19 cellular contexts compared by ENCODE assay signal in genomic region chr3:49841806-49842205, GRCh38. TPM values are rescaled to one million over a fixed set of nuclear protein-coding genes. Genes with fewer than 3 reads are reported as not detected.
"Had no signal": no experiment of that assay in that cellular context is flagged by ENCODE, and none has a peak within 500 bp of the region (broad histone marks: within the 10 kb centered on the region; RNA-seq: fewer than 3 reads in every experiment).

No MANE protein-coding gene starts in this region.

- H3K27me3 Mint-ChIP-seq: activated T-helper 17 cell treated with anti-CD3 and anti-CD28 coated beads, Interleukin-2, amount 50 U/mL, for 72 hours; central memory CD8-positive, alpha-beta T cell had no signal

- H3K27ac ChIP-seq: body of pancreas, epithelial cell of prostate, lower lobe of right lung, neural progenitor cell, transverse colon had no signal

- H3K4me3 ChIP-seq: body of pancreas, heart left ventricle, lower lobe of right lung, neural progenitor cell, transverse colon had no signal

- H3K9ac ChIP-seq: neural progenitor cell had no signal

- H3K4me2 ChIP-seq: neural progenitor cell had no signal

- DNase-seq: activated naive CD4-positive, alpha-beta T cell treated with Interleukin-2 at 50 U/mL for 16 hours; body of pancreas; cortex of kidney; effector memory CD4-positive, alpha-beta T cell; foreskin melanocyte; immature natural killer cell; left cardiac atrium; lower lobe of right lung; stimulated activated CD4-positive, alpha-beta T cell treated with anti-CD3 and anti-CD28 coated beads, Interleukin-2, amount 100 ng/mL, for 48 hours; stimulated activated naive CD4-positive, alpha-beta T cell; transverse colon had no signal

- H3K36me3 ChIP-seq: lower lobe of right lung, neural progenitor cell, transverse colon had no signal

- H3K9me3 Mint-ChIP-seq: activated T-helper 17 cell treated with anti-CD3 and anti-CD28 coated beads, Interleukin-2, amount 50 U/mL, for 72 hours; central memory CD8-positive, alpha-beta T cell; immature natural killer cell; neural progenitor cell had no signal

- H3K27ac Mint-ChIP-seq: immature natural killer cell, neural progenitor cell had no signal

- H3K27me3 ChIP-seq: body of pancreas, heart left ventricle, neural progenitor cell, transverse colon had no signal

- H3K9me3 ChIP-seq: body of pancreas, heart left ventricle, lower lobe of right lung, transverse colon had no signal

- ATAC-seq: activated T-helper 17 cell treated with anti-CD3 and anti-CD28 coated beads, Interleukin-2, amount 50 U/mL, for 72 hours; body of pancreas; left cardiac atrium; lower lobe of right lung had no signal

- H3K4me1 Mint-ChIP-seq: central memory CD8-positive, alpha-beta T cell; immature natural killer cell had no signal

- H3K4me3 Mint-ChIP-seq: activated T-helper 17 cell treated with anti-CD3 and anti-CD28 coated beads, Interleukin-2, amount 50 U/mL, for 72 hours; central memory CD8-positive, alpha-beta T cell; immature natural killer cell; neural progenitor cell had no signal

- H3K4me1 ChIP-seq: neural progenitor cell had no signal

- H2AFZ ChIP-seq: neural progenitor cell had no signal

RNA-seq across cellular contexts. Expression of gene CAMKV, which starts 27.9 kb away (rescaled TPM):
- total RNA-seq: body of pancreas; fibroblast of lung; heart left ventricle; left cardiac atrium; lower lobe of right lung; subcutaneous adipose tissue; T-helper 1 cell treated with Interleukin-12 subunit alpha and Interleukin-12 subunit beta and Interleukin-4 antibody, amounts not matched to agents 30 ng/mL and 1 ng/mL, for 36 hours had no signal

RNA-seq across cellular contexts. Expression of gene CDHR4, which starts 42.1 kb away (rescaled TPM):
- total RNA-seq: fibroblast of lung, heart left ventricle, subcutaneous adipose tissue, transverse colon had no signal
